22 cellular contexts compared by ENCODE assay signal in the genomic region with DNA sequence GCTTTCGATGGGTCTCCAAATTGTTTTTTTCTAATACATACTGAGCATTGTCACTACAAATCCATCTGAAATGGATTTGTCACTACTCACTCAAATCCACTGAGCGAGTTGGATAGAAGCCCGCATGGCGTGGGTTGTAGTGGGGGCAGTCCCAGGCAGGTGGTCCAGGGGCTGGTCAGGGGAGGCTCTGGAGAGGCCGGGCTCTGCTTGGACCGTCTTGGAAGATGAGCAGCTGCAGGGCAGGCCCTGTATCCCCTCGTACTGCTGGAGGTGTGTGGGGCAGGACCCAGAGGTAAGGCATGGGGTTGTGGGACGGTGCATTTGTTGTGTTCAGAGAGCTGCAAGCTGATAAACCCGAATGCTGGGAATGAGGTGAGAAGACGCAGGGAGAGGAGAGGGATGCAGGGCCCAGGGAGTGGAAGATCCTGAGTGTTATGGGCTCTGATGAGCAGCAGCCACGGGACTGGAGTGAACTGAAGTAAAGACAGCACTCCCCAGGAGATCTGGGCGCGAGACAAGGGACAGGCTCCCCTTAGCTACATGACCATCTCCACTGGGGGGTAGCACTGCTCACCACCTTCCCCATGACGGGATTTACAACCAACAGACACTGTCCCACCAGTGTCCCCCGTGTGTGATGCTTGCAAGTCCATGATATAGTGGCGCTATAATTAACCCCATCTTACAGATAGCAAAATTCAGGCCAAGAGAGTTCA. TPM values are rescaled to one million over a fixed set of nuclear protein-coding genes. Genes with fewer than 3 reads are reported as not detected.
DNase-seq lines count a peak whose midpoint lies in the region; ATAC-seq, FAIRE-seq and TF ChIP-seq lines count a peak whose summit lies in the region.
"Had no signal": no experiment of that assay in that cellular context is flagged by ENCODE, and none has a peak within 500 bp of the region (broad histone marks: within the 10 kb centered on the region; RNA-seq: fewer than 3 reads in every experiment).

No MANE protein-coding gene starts in this region.

- H2AK5ac ChIP-seq in neuronal stem cell (ENCODE audit: low read depth, low read length): no peak overlapping the region

- no peak for TF ChIP-seq EP300 in K562 (IDR thresholded peaks at IDR 0.05; ENCODE audit: low read length)
- TF ChIP-seq EP300 in suprapubic skin (IDR thresholded peaks at IDR 0.05): no peak

- H4K20me1 ChIP-seq in K562 (replicated peaks; ENCODE audit: control insufficient read depth, insufficient read depth, low read length): no peaks in the 10 kb centered on the region

- no peaks in the 10 kb centered on the region for H3K27me3 ChIP-seq in K562 (ENCODE audit: control insufficient read depth in 2 of 2, insufficient read depth in 2 of 2, low read length in 2 of 2)
- H3K27me3 ChIP-seq in neuronal stem cell (ENCODE audit: control insufficient read depth in 3 of 3, insufficient read depth in 3 of 3, low read depth in 1 of 3, low read length in 3 of 3): no peaks in the 10 kb centered on the region
- H3K27me3 ChIP-seq in suprapubic skin: no peaks in the 10 kb centered on the region
- H3K27me3 ChIP-seq: MG63 had no signal

- no peak overlapping the region for H3K4me3 Mint-ChIP-seq in glutamatergic neuron (ENCODE audit: unreplicated experiment)
- H3K4me3 Mint-ChIP-seq: CD8-positive, alpha-beta T cell had no signal

- H3K4me1 Mint-ChIP-seq in glutamatergic neuron (ENCODE audit: low read depth, unreplicated experiment): peaks cover 8% of the 10 kb centered on the region

- H2AFZ ChIP-seq in K562 (ENCODE audit: low read depth, low read length) (no peak overlapping the region), neuronal stem cell (ENCODE audit: low read length) (no peak overlapping the region)

- ATAC-seq in K562: peak; percentile 65
- ATAC-seq in HG03097 (IDR thresholded peaks at IDR 0.05; ENCODE audit: low FRiP score, unreplicated experiment): no peak
- ATAC-seq in stimulated activated naive CD8-positive, alpha-beta T cell treated with anti-CD3 and anti-CD28 coated beads, Interleukin-15, Interleukin-2, amounts not matched to agents 100 U/mL and 50 U/mL, for 24 hours: no peak
- ATAC-seq: CD8-positive, alpha-beta T cell had no signal

- no peak overlapping the region for H3K23ac ChIP-seq in neuronal stem cell (ENCODE audit: low read depth, low read length, poor library complexity)

- no peak overlapping the region for H2BK5ac ChIP-seq in neuronal stem cell (ENCODE audit: low read length)

- peaks cover 2% of the 10 kb centered on the region for H3K79me1 ChIP-seq in neuronal stem cell (ENCODE audit: low read depth, low read length)

- peak overlapping the region; percentile 47 for H3K14ac ChIP-seq in neuronal stem cell (ENCODE audit: low read length)

- H3K9ac ChIP-seq in K562 (ENCODE audit: insufficient read depth in 1 of 2, low read depth in 2 of 2, low read length in 2 of 2) (no peak overlapping the region), neuronal stem cell (ENCODE audit: low read depth, low read length, poor library complexity) (no peak overlapping the region)

- TF ChIP-seq CTCF in K562 (IDR thresholded peaks at IDR 0.05 in 2 of 3, conservative IDR thresholded peaks at IDR 0.05 in 1 of 3; ENCODE audit: insufficient read depth in 2 of 3, low read depth in 1 of 3, low read length in 3 of 3) (0 out of 6 replicates have a peak, but pooled peaks of 1 of the 3 experiments have one; percentile 10), glutamatergic neuron (IDR thresholded peaks at IDR 0.05; ENCODE audit: partially characterized antibody, unreplicated experiment) (no peak), suprapubic skin (IDR thresholded peaks at IDR 0.05) (no peak)

- 53% methylated on average over 16 of the region's 16 CpGs for WGBS in K562 (ENCODE audit: insufficient coverage, low coverage, missing lambda C conversion rate)
- no CpG with 5 or more reads among the region's 16 CpGs for WGBS in neuronal stem cell (ENCODE audit: extremely low coverage in 2 of 2, insufficient read length in 2 of 2, insufficient replicate concordance in 1 of 2), 2 donors
- 97% methylated on average over 16 of the region's 16 CpGs for WGBS in suprapubic skin

- H3K18ac ChIP-seq in neuronal stem cell (ENCODE audit: low read length): peak overlapping the region; percentile 24

- in situ Hi-C loops in K562 (cut with MboI): no loop called here

- no TSS peak for BruUV-seq in K562 (replicated peaks; lab: Mats Ljungman, UMichigan)

- H3K4ac ChIP-seq in neuronal stem cell (ENCODE audit: low read length): no peak overlapping the region

- no peak overlapping the region for H4K91ac ChIP-seq in neuronal stem cell (ENCODE audit: low read depth, low read length, poor library complexity)

- H3K4me2 ChIP-seq in K562 (ENCODE audit: insufficient read depth, low read length) (no peak overlapping the region), neuronal stem cell (ENCODE audit: insufficient read depth, low read length, poor library complexity, severe bottlenecking) (no peak overlapping the region)

- CTCF ChIA-PET in K562 (lab: Yijun Ruan, JAX; ENCODE audit: low intra/inter-chr PET ratio): no interaction called here

- no peaks in the 10 kb centered on the region for H3K9me1 ChIP-seq in K562 (ENCODE audit: control insufficient read depth, insufficient read depth, low read length)

- H3K27me3 Mint-ChIP-seq in glutamatergic neuron (ENCODE audit: unreplicated experiment): peaks cover 3% of the 10 kb centered on the region

- POLR2A ChIA-PET in K562 (lab: Yijun Ruan, JAX): interaction anchor here (0.5 to 1.4 kb wide), 4 partner anchors 9 to 58 kb away, joined by 3 to 5 read pairs (median 3); no protein-coding TSS in a partner anchor

- no peak overlapping the region for H2BK15ac ChIP-seq in neuronal stem cell (ENCODE audit: low read length)

- peak overlapping the region; percentile 52 for H3K27ac Mint-ChIP-seq in glutamatergic neuron (ENCODE audit: unreplicated experiment)
- H3K27ac Mint-ChIP-seq: CD8-positive, alpha-beta T cell had no signal

- H3K36me3 ChIP-seq in K562 (ENCODE audit: control insufficient read depth, insufficient read depth, low read length) (no peaks in the 10 kb centered on the region), neuronal stem cell (replicated peaks in 1 of 2; ENCODE audit: control insufficient read depth in 2 of 2, insufficient read depth in 2 of 2, low read length in 2 of 2) (peaks cover 0 to 2% of the 10 kb centered on the region in 2 donors), suprapubic skin (peaks cover 4% of the 10 kb centered on the region)
- H3K36me3 ChIP-seq: MG63 had no signal

- H3K9me3 ChIP-seq in K562 (replicated peaks; ENCODE audit: control insufficient read depth, insufficient read depth, low read depth, low read length) (0 out of 2 replicates have a peak, but pooled peaks cover 5% of the 10 kb centered on the region), neuronal stem cell (replicated peaks in 1 of 2; ENCODE audit: control insufficient read depth in 2 of 2, insufficient read depth in 1 of 2, low read depth in 1 of 2, low read length in 2 of 2) (peaks cover 0 to 18% of the 10 kb centered on the region in 2 donors), suprapubic skin (no peaks in the 10 kb centered on the region)
- H3K9me3 ChIP-seq: MG63 had no signal

- no peak for TF ChIP-seq RAD21 in K562 (CRISPR knock-in tag; conservative IDR thresholded peaks at IDR 0.05 in 1 of 2, IDR thresholded peaks at IDR 0.05 in 1 of 2)

- peaks cover 26% of the 10 kb centered on the region for H3K36me3 Mint-ChIP-seq in glutamatergic neuron (ENCODE audit: unreplicated experiment)
- H3K36me3 Mint-ChIP-seq: CD8-positive, alpha-beta T cell had no signal

- intact Hi-C loops in K562 (cut with micrococcal nuclease): no loop called here

- no peak overlapping the region for H4K8ac ChIP-seq in neuronal stem cell (ENCODE audit: low read depth, low read length)

- H3K79me2 ChIP-seq in K562 (ENCODE audit: control insufficient read depth, insufficient read depth, low read length): no peaks in the 10 kb centered on the region

- H3K4me3 ChIP-seq in K562: no peak overlapping the region
- no peak overlapping the region for H3K4me3 ChIP-seq in neuronal stem cell (ENCODE audit: low read length in 2 of 2)
- no peak overlapping the region for H3K4me3 ChIP-seq in suprapubic skin
- H3K4me3 ChIP-seq: MG63 had no signal

- H3K27ac ChIP-seq in K562 (ENCODE audit: extremely low read depth, low read depth, low read length): no peak overlapping the region
- H3K27ac ChIP-seq in neuronal stem cell (replicated peaks; ENCODE audit: low read length): no peak overlapping the region
- H3K27ac ChIP-seq in suprapubic skin: no peak overlapping the region
- H3K27ac ChIP-seq: C4-2B, RWPE1 had no signal

- peaks cover 5% of the 10 kb centered on the region for H3K9me3 Mint-ChIP-seq in glutamatergic neuron (ENCODE audit: unreplicated experiment)

- TF ChIP-seq POLR2A in K562 (conservative IDR thresholded peaks at IDR 0.05): no peak
- TF ChIP-seq POLR2A in suprapubic skin (IDR thresholded peaks at IDR 0.05): no peak

- H2BK12ac ChIP-seq in neuronal stem cell (ENCODE audit: low read length): no peak overlapping the region

- DNase-seq in K562 (ENCODE audit: extremely low read depth in 1 of 4, low spot score in 3 of 4): peak in 2 of 4 experiments; percentile 35 to 36
- DNase-seq in glutamatergic neuron: peak; percentile 6
- DNase-seq in neuronal stem cell (ENCODE audit: low spot score): no peak
- DNase-seq in suprapubic skin (ENCODE audit: low spot score in 2 of 2): peak; percentile 50 to 66
- DNase-seq in stimulated activated naive CD8-positive, alpha-beta T cell treated with anti-CD3 and anti-CD28 coated beads, Interleukin-15, Interleukin-2, amounts not matched to agents 100 U/mL and 50 U/mL, for 24 hours: no peak
- DNase-seq in GDM1 (lab: John Stamatoyannopoulos, UW): no peak
- DNase-seq: CD8-positive, alpha-beta T cell; DMS 273 treated with DMSO at 0.1 percent for 48 hours; DMS79; EL; GF-D8; KBM-7; MG63; NCI-H2029; NCI-H526 treated with DMSO at 0.1 percent for 48 hours; SHP77 had no signal

- FAIRE-seq in K562 (lab: Jason Lieb, UNC): no peak
- FAIRE-seq: GM12891, GM19239, H54 had no signal

- H2BK120ac ChIP-seq in neuronal stem cell (ENCODE audit: low read depth, low read length): no peak overlapping the region

- peaks cover 0 to 4% of the 10 kb centered on the region in 2 experiments; a peak in 2 of 5 replicates for H3K4me1 ChIP-seq in K562 (replicated peaks in 1 of 2; ENCODE audit: control insufficient read depth in 2 of 2, insufficient read depth in 2 of 2, low read length in 2 of 2)
- H3K4me1 ChIP-seq in neuronal stem cell (ENCODE audit: control insufficient read depth in 2 of 2, insufficient read depth in 1 of 2, low read depth in 1 of 2, low read length in 2 of 2): peaks cover 0 to 3% of the 10 kb centered on the region in 2 donors
- no peaks in the 10 kb centered on the region for H3K4me1 ChIP-seq in suprapubic skin

RNA-seq across cellular contexts. Expression of a gene that starts 45.9 kb away (rescaled TPM):
- total RNA-seq in K562 (2011; cell fraction: chromatin; rRNA removed; ENCODE audit: low replicate concordance): 101 and 118 TPM in 2 replicates
- total RNA-seq in K562 (2011; cell fraction: nucleolus; rRNA removed): 85.9 and 99.7 TPM in 2 replicates
- 97.7 and 105 TPM in 2 replicates for total RNA-seq in K562 (2011; cell fraction: nucleoplasm; rRNA removed)
- total RNA-seq in K562 (2014; rRNA removed) (123 and 126 TPM in 2 replicates), K562 (2014; rRNA removed; fragmentation: Illumina TruSeq; extraction: Trizol) (41.4 and 42.7 TPM in 2 replicates), K562 (2015; rRNA removed; fragmentation: Illumina TruSeq; extraction: Trizol) (52.0 and 56.4 TPM in 2 replicates), K562 (2021) (74.4 and 81.6 TPM in 2 replicates), glutamatergic neuron (ENCODE audit: unreplicated experiment) (37.2 TPM), suprapubic skin (10 to 100 TPM; 11.4 to 32.6 (median 21.1) TPM)
- polyA plus RNA-seq in K562 (2011; rRNA removed) (62.2 and 64.5 TPM in 2 replicates), K562 (2014; fragmentation: Illumina TruSeq; extraction: Trizol) (29.0 and 49.1 TPM in 2 replicates), K562 (2014; fragmentation: Nextera tagmentation; extraction: Ambion mirVana) (10 to 100 TPM; 12.9 to 19.4 TPM), K562 (2014; rRNA removed) (165 and 185 TPM in 2 replicates)
- 83.4 and 238 TPM in 2 replicates for polyA plus RNA-seq in K562 (2011; cell fraction: cytosol; rRNA removed)
- polyA plus RNA-seq in K562 (2011; cell fraction: nucleus; rRNA removed): 74.0 and 91.4 TPM in 2 replicates
- polyA plus RNA-seq in K562 (2012): 79.5 and 80.8 TPM in 2 replicates
- 30.7 and 32.6 TPM in 2 replicates for polyA minus RNA-seq in K562 (2011; rRNA and poly(A)+ RNA removed)
- 14.1 and 15.7 TPM in 2 replicates for polyA minus RNA-seq in K562 (2011; cell fraction: cytosol; rRNA and poly(A)+ RNA removed)
- 39.4 and 48.7 TPM in 2 replicates for polyA minus RNA-seq in K562 (2011; cell fraction: nucleus; rRNA and poly(A)+ RNA removed)
- 24.7 TPM for polyA plus RNA-seq in neuronal stem cell (2013, experiment 1 of 2)
- 24.4 TPM for polyA plus RNA-seq in neuronal stem cell (2013, experiment 2 of 2)

Comparison
In these comparisons a context has a peak if more than half of its experiments do, and no peak if none do; other contexts are left out.
1. DNase-seq: peak in glutamatergic neuron (single experiment) and suprapubic skin (2 of 2); none in neuronal stem cell (single experiment), stimulated activated naive CD8-positive, alpha-beta T cell treated with anti-CD3 and anti-CD28 coated beads, Interleukin-15, Interleukin-2, amounts not matched to agents 100 U/mL and 50 U/mL, for 24 hours (single experiment) and GDM1 (single experiment).